Comparison of ENCODE assay signal across 14 cellular contexts in genomic region chr17:17672453-17673368, GRCh38. TPM values are rescaled to one million over a fixed set of nuclear protein-coding genes. Genes with fewer than 3 reads are reported as not detected.
DNase-seq lines count a peak whose midpoint lies in the region; ATAC-seq and TF ChIP-seq lines count a peak whose summit lies in the region.
"Had no signal": no experiment of that assay in that cellular context is flagged by ENCODE, and none has a peak within 500 bp of the region (broad histone marks: within the 10 kb centered on the region; RNA-seq: fewer than 3 reads in every experiment).

No MANE protein-coding gene starts in this region.

- 78 to 79% methylated on average over 7 of the region's 7 CpGs for WGBS in heart right ventricle, 2 donors

- H3K27me3 Mint-ChIP-seq in activated naive CD4-positive, alpha-beta T cell treated with anti-CD3 and anti-CD28 coated beads for 36 hours (ENCODE audit: low read depth) = no peaks in the 10 kb centered on the region
- H3K27me3 Mint-ChIP-seq: type B pancreatic cell had no signal

- H3K9me3 Mint-ChIP-seq in activated naive CD4-positive, alpha-beta T cell treated with anti-CD3 and anti-CD28 coated beads for 36 hours = no peaks in the 10 kb centered on the region
- H3K9me3 Mint-ChIP-seq: dendritic cell treated with granulocyte-macrophage colony-stimulating factor and Interleukin-4, amounts not matched to agents 40 ng/mL and 50 ng/mL, for 4 days; immature natural killer cell; T-helper 1 cell treated with Interleukin-12 subunit alpha and Interleukin-12 subunit beta and Interleukin-4 antibody, amounts not matched to agents 30 μg/mL and 1 μg/mL, for 36 hours; type B pancreatic cell had no signal

- intact Hi-C loops in Right ventricle myocardium superior (cut with DNase I) = no loop called here
- intact Hi-C loops in Right ventricle myocardium inferior (cut with DNase I) = loop anchor here (5.0 kb wide), 1 partner anchor 365 kb away; the partner anchor contains the start of genes ATPAF2 and GID4
- intact Hi-C loops in heart right ventricle (cut with DNase I) = loop anchor here in 1 of 10 donors (10.0 kb wide), 1 partner anchor 192 kb away; no protein-coding TSS in a partner anchor
- intact Hi-C loops in activated naive CD4-positive, alpha-beta T cell treated with anti-CD3 and anti-CD28 coated beads for 36 hours (cut with micrococcal nuclease) = no loop called here

- no peaks in the 10 kb centered on the region for H3K36me3 Mint-ChIP-seq in activated naive CD4-positive, alpha-beta T cell treated with anti-CD3 and anti-CD28 coated beads for 36 hours (ENCODE audit: low read depth)
- H3K36me3 Mint-ChIP-seq: immature natural killer cell, type B pancreatic cell had no signal

- H3K4me3 Mint-ChIP-seq in activated naive CD4-positive, alpha-beta T cell treated with anti-CD3 and anti-CD28 coated beads for 36 hours = no peak overlapping the region
- H3K4me3 Mint-ChIP-seq: dendritic cell treated with granulocyte-macrophage colony-stimulating factor and Interleukin-4, amounts not matched to agents 40 ng/mL and 50 ng/mL, for 4 days; immature natural killer cell; T-helper 1 cell treated with Interleukin-12 subunit alpha and Interleukin-12 subunit beta and Interleukin-4 antibody, amounts not matched to agents 30 μg/mL and 1 μg/mL, for 36 hours; type B pancreatic cell had no signal

- TF ChIP-seq CTCF in heart right ventricle (IDR thresholded peaks at IDR 0.05) = no peak

- H3K4me3 ChIP-seq in heart right ventricle = no peak overlapping the region

- no peaks in the 10 kb centered on the region for H3K9me3 ChIP-seq in heart right ventricle

- peaks cover 26% of the 10 kb centered on the region for H3K4me1 Mint-ChIP-seq in activated naive CD4-positive, alpha-beta T cell treated with anti-CD3 and anti-CD28 coated beads for 36 hours (ENCODE audit: low read depth)

- H3K27ac ChIP-seq in heart right ventricle = peak overlapping the region in 7 of 10 donors; percentile 4 to 74 (median 67)

- H3K27me3 ChIP-seq in heart right ventricle = no peaks in the 10 kb centered on the region

- CTCF ChIA-PET in activated naive CD4-positive, alpha-beta T cell treated with anti-CD3 and anti-CD28 coated beads for 36 hours (lab: Charles Lee) = interaction anchor here (0.7 to 1.4 kb wide), 4 partner anchors 8 to 376 kb away, joined by 3 to 4 read pairs (median 4); no protein-coding TSS in a partner anchor

- no peak overlapping the region for H3K27ac Mint-ChIP-seq in activated naive CD4-positive, alpha-beta T cell treated with anti-CD3 and anti-CD28 coated beads for 36 hours
- H3K27ac Mint-ChIP-seq: dendritic cell treated with granulocyte-macrophage colony-stimulating factor and Interleukin-4, amounts not matched to agents 40 ng/mL and 50 ng/mL, for 4 days; T-helper 1 cell treated with Interleukin-12 subunit alpha and Interleukin-12 subunit beta and Interleukin-4 antibody, amounts not matched to agents 30 μg/mL and 1 μg/mL, for 36 hours; type B pancreatic cell had no signal

- no peaks in the 10 kb centered on the region for H3K36me3 ChIP-seq in heart right ventricle

- peaks cover 0 to 32% (median 25%) of the 10 kb centered on the region in 9 donors for H3K4me1 ChIP-seq in heart right ventricle

- DNase-seq in Right ventricle myocardium superior = no peak
- DNase-seq in Right ventricle myocardium inferior (ENCODE audit: missing footprints) = no peak
- peak; percentile 69 for DNase-seq in OCI-M1 (lab: John Stamatoyannopoulos, UW)
- no peak for DNase-seq in heart right ventricle
- no peak for DNase-seq in activated naive CD4-positive, alpha-beta T cell treated with anti-CD3 and anti-CD28 coated beads for 36 hours
- DNase-seq in HuH-7.5 (ENCODE audit: low spot score) = no peak
- DNase-seq: immature natural killer cell, NCI-H2029 treated with DMSO at 0.1 percent for 48 hours, NCI-H82 had no signal

- ATAC-seq in Right ventricle myocardium superior (ENCODE audit: poor library complexity) (peak; percentile 14), Right ventricle myocardium inferior (no peak), heart right ventricle (peak in 4 of 8 donors; percentile 6 to 27 (median 16)), GM21825 (IDR thresholded peaks at IDR 0.05; ENCODE audit: unreplicated experiment) (no peak), HG03432 (IDR thresholded peaks at IDR 0.05; ENCODE audit: unreplicated experiment) (no peak)

RNA-seq across cellular contexts. Expression of gene RAI1, which starts 8.5 kb away (rescaled TPM):
- total RNA-seq in Right ventricle myocardium superior (28.3 TPM), Right ventricle myocardium inferior (31.9 TPM), heart right ventricle (10 to 100 TPM; 15.8 to 32.0 (median 20.9) TPM)
- 10 to 100 TPM; 13.8 to 17.5 TPM for polyA plus RNA-seq in heart right ventricle
- total RNA-seq in activated naive CD4-positive, alpha-beta T cell treated with anti-CD3 and anti-CD28 coated beads for 36 hours = 10 to 100 TPM in 1 of 2 experiments, 1 to 10 TPM in 1; 9.2 to 12.0 TPM
